ENCODE assay signal across 8 cellular contexts in the genomic region with DNA sequence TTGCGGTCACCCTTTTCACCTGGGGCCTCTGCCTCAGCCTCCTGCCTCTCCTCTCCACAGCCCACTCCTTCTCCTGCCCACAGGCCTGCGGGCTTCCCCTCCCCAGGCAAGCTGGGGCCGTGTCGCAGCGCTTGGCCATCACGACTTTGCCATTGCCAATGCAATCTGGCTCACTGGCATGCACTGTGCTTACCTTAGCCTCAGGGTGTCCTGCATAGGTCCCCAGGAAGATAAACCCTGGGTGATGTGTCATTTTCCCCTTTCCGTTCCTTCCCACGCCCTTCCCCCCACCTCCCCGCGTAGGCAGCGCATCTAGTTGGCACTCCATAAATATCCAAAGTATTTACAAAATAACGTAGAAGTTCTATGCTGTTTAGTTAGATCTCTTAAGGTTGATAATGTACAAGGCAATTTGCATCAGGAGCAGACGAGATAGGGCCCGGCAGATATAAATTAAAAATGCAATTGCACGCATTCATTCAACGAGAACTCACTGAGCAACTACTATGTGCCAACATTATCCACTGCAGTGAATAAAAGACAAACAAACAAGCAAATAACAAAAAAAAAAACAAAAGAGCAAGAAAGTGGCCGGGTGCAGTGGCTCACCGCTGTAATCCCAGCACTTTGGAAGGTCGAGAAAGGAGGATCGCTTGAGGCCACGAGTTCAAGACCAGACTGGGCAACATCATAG. TPM values are rescaled to one million over a fixed set of nuclear protein-coding genes. Genes with fewer than 3 reads are reported as not detected.
DNase-seq lines count a peak whose midpoint lies in the region; ATAC-seq and TF ChIP-seq lines count a peak whose summit lies in the region.

No MANE protein-coding gene starts in this region.

- TF ChIP-seq CTCF in kidney epithelial cell (IDR thresholded peaks at IDR 0.05; ENCODE audit: insufficient read depth, low read length, poor library complexity, severe bottlenecking) (no peak), testis (IDR thresholded peaks at IDR 0.05) (no peak)

- no peaks in the 10 kb centered on the region for H3K9me3 ChIP-seq in testis

- H3K27me3 Mint-ChIP-seq in activated CD4-positive, alpha-beta T cell treated with anti-CD3 and anti-CD28 coated beads, Interleukin-2, amount 10 ng/mL, durations not matched to agents 7 days and 5 days = no peaks in the 10 kb centered on the region
- no peaks in the 10 kb centered on the region for H3K27me3 Mint-ChIP-seq in activated naive CD8-positive, alpha-beta T cell treated with anti-CD3 and anti-CD28 coated beads, Interleukin-2, amount 10 ng/mL, durations not matched to agents 7 days and 5 days

- H3K4me1 Mint-ChIP-seq in activated CD4-positive, alpha-beta T cell treated with anti-CD3 and anti-CD28 coated beads, Interleukin-2, amount 10 ng/mL, durations not matched to agents 7 days and 5 days = peaks cover 54% of the 10 kb centered on the region
- H3K4me1 Mint-ChIP-seq in activated naive CD8-positive, alpha-beta T cell treated with anti-CD3 and anti-CD28 coated beads, Interleukin-2, amount 10 ng/mL, durations not matched to agents 7 days and 5 days = peaks cover 42% of the 10 kb centered on the region

- 31 to 36% methylated on average over 21 of the region's 21 CpGs for WGBS in testis, 2 donors

- H3K4me3 Mint-ChIP-seq in activated CD4-positive, alpha-beta T cell treated with anti-CD3 and anti-CD28 coated beads, Interleukin-2, amount 10 ng/mL, durations not matched to agents 7 days and 5 days = peak overlapping the region; percentile 90
- peak overlapping the region; percentile 99 for H3K4me3 Mint-ChIP-seq in activated naive CD8-positive, alpha-beta T cell treated with anti-CD3 and anti-CD28 coated beads, Interleukin-2, amount 10 ng/mL, durations not matched to agents 7 days and 5 days

- peak overlapping the region in 1 of 2 donors; percentile 78 for H3K27ac ChIP-seq in testis

- POLR2A ChIA-PET in activated CD4-positive, alpha-beta T cell treated with anti-CD3 and anti-CD28 coated beads, Interleukin-2, amount 10 ng/mL, durations not matched to agents 7 days and 5 days (lab: Charles Lee) = no interaction called here
- POLR2A ChIA-PET in activated naive CD8-positive, alpha-beta T cell treated with anti-CD3 and anti-CD28 coated beads, Interleukin-2, amount 10 ng/mL, durations not matched to agents 7 days and 5 days (lab: Charles Lee) = interaction anchor here (1.0 to 2.6 kb wide), 16 partner anchors 9 to 277 kb away, joined by 3 to 26 read pairs (median 10); a partner anchor contains a TSS

- intact Hi-C loops in testis (cut with DNase I; ENCODE audit: low total_unique reads) = loop anchor here (10.0 kb wide), 1 partner anchor 274 kb away; no protein-coding TSS in a partner anchor

- peaks cover 27% of the 10 kb centered on the region for H3K36me3 Mint-ChIP-seq in activated CD4-positive, alpha-beta T cell treated with anti-CD3 and anti-CD28 coated beads, Interleukin-2, amount 10 ng/mL, durations not matched to agents 7 days and 5 days (ENCODE audit: low read depth)
- peaks cover 23% of the 10 kb centered on the region for H3K36me3 Mint-ChIP-seq in activated naive CD8-positive, alpha-beta T cell treated with anti-CD3 and anti-CD28 coated beads, Interleukin-2, amount 10 ng/mL, durations not matched to agents 7 days and 5 days

- ATAC-seq in activated naive CD8-positive, alpha-beta T cell treated with anti-CD3 and anti-CD28 coated beads, Interleukin-2, amount 10 ng/mL, durations not matched to agents 7 days and 5 days (ENCODE audit: low read depth) = no peak
- no peak for ATAC-seq in GM18519 (IDR thresholded peaks at IDR 0.05; ENCODE audit: low FRiP score, unreplicated experiment)
- ATAC-seq in GM21576 (IDR thresholded peaks at IDR 0.05; ENCODE audit: unreplicated experiment) = no peak

- H3K27me3 ChIP-seq in kidney epithelial cell (ENCODE audit: control insufficient read depth, insufficient read depth, low read length) = no peaks in the 10 kb centered on the region
- H3K27me3 ChIP-seq in testis = no peaks in the 10 kb centered on the region

- H3K4me3 ChIP-seq in kidney epithelial cell (ENCODE audit: low read depth, low read length) = peak overlapping the region; percentile 93
- H3K4me3 ChIP-seq in testis = peak overlapping the region; percentile 82 to 88

- DNase-seq in activated CD4-positive, alpha-beta T cell treated with anti-CD3 and anti-CD28 coated beads, Interleukin-2, amount 10 ng/mL, durations not matched to agents 7 days and 5 days = no peak
- no peak for DNase-seq in activated CD4-positive, alpha-beta T cell treated with anti-CD3 and anti-CD28 coated beads for 4 hours
- DNase-seq in activated naive CD8-positive, alpha-beta T cell treated with anti-CD3 and anti-CD28 coated beads, Interleukin-2, amount 10 ng/mL, durations not matched to agents 7 days and 5 days = no peak
- DNase-seq in kidney epithelial cell (ENCODE audit: low read depth) (no peak), testis (no peak), mesenteric fat pad (ENCODE audit: low spot score) (no peak)

- H3K36me3 ChIP-seq in kidney epithelial cell (ENCODE audit: control insufficient read depth, insufficient read depth, low read length) (peaks cover 3% of the 10 kb centered on the region), testis (ENCODE audit: low read depth, missing control alignments) (no peaks in the 10 kb centered on the region)

- CTCF ChIA-PET in activated CD4-positive, alpha-beta T cell treated with anti-CD3 and anti-CD28 coated beads, Interleukin-2, amount 10 ng/mL, durations not matched to agents 7 days and 5 days (lab: Charles Lee) = interaction anchor here (0.6 to 6.1 kb wide), 8 partner anchors 9 to 222 kb away, joined by 3 to 57 read pairs (median 7); a partner anchor contains a TSS

- H3K9me3 Mint-ChIP-seq in activated CD4-positive, alpha-beta T cell treated with anti-CD3 and anti-CD28 coated beads, Interleukin-2, amount 10 ng/mL, durations not matched to agents 7 days and 5 days = no peaks in the 10 kb centered on the region
- H3K9me3 Mint-ChIP-seq in activated naive CD8-positive, alpha-beta T cell treated with anti-CD3 and anti-CD28 coated beads, Interleukin-2, amount 10 ng/mL, durations not matched to agents 7 days and 5 days = no peaks in the 10 kb centered on the region

- no peak for TF ChIP-seq POLR2A in testis (IDR thresholded peaks at IDR 0.05)

- peak overlapping the region; percentile 96 for H3K27ac Mint-ChIP-seq in activated CD4-positive, alpha-beta T cell treated with anti-CD3 and anti-CD28 coated beads, Interleukin-2, amount 10 ng/mL, durations not matched to agents 7 days and 5 days
- H3K27ac Mint-ChIP-seq in activated naive CD8-positive, alpha-beta T cell treated with anti-CD3 and anti-CD28 coated beads, Interleukin-2, amount 10 ng/mL, durations not matched to agents 7 days and 5 days = peak overlapping the region; percentile 98

- H3K4me1 ChIP-seq in testis = peaks cover 21% of the 10 kb centered on the region

RNA-seq across cellular contexts. Expression of a gene that starts 1.0 kb away (rescaled TPM):
- 100 to 1,000 TPM; 110 to 136 TPM for total RNA-seq in activated CD4-positive, alpha-beta T cell treated with anti-CD3 and anti-CD28 coated beads, Interleukin-2, amount 10 ng/mL, durations not matched to agents 7 days and 5 days
- 100 to 1,000 TPM; 131 to 138 TPM for total RNA-seq in activated naive CD8-positive, alpha-beta T cell treated with anti-CD3 and anti-CD28 coated beads, Interleukin-2, amount 10 ng/mL, durations not matched to agents 7 days and 5 days
- total RNA-seq in kidney epithelial cell (159 and 173 TPM in 2 replicates), testis (10 to 100 TPM; 94.5 to 98.2 TPM), mesenteric fat pad (183 TPM)
- 113 TPM for polyA plus RNA-seq in testis (ENCODE audit: insufficient read depth, low read depth, low replicate concordance)

RNA-seq across cellular contexts. Expression of a gene that starts 30.2 kb away (rescaled TPM):
- 10 to 100 TPM; 45.5 to 51.2 TPM for total RNA-seq in activated CD4-positive, alpha-beta T cell treated with anti-CD3 and anti-CD28 coated beads, Interleukin-2, amount 10 ng/mL, durations not matched to agents 7 days and 5 days
- total RNA-seq in activated naive CD8-positive, alpha-beta T cell treated with anti-CD3 and anti-CD28 coated beads, Interleukin-2, amount 10 ng/mL, durations not matched to agents 7 days and 5 days = 10 to 100 TPM; 59.7 to 60.8 TPM
- total RNA-seq in kidney epithelial cell = 30.1 and 31.4 TPM in 2 replicates
- total RNA-seq in testis = 10 to 100 TPM; 37.8 to 41.6 TPM
- 81.5 TPM for polyA plus RNA-seq in testis (ENCODE audit: insufficient read depth, low read depth, low replicate concordance)
- 38.5 TPM for total RNA-seq in mesenteric fat pad
